Comparison of ENCODE assay signal across 8 cellular contexts in genomic region chr1:226738995-226739695, GRCh38. TPM values are rescaled to one million over a fixed set of nuclear protein-coding genes. Genes with fewer than 3 reads are reported as not detected.
DNase-seq lines count a peak whose midpoint lies in the region; ATAC-seq and TF ChIP-seq lines count a peak whose summit lies in the region.

TSS of gene ITPKB (minus strand) at chr1:226739282. CDS start at chr1:226737458, 1,824 bp downstream.

- peaks cover 17 to 36% (median 24%) of the 10 kb centered on the region in 4 donors for H3K4me1 Mint-ChIP-seq in CD4-positive, CD25-positive, alpha-beta regulatory T cell
- peaks cover 54% of the 10 kb centered on the region for H3K4me1 Mint-ChIP-seq in activated naive CD4-positive, alpha-beta T cell treated with anti-CD3 and anti-CD28 coated beads, Interleukin-2, amount 50 U/mL, for 24 hours

- H3K27me3 ChIP-seq in CD4-positive, CD25-positive, alpha-beta regulatory T cell (ENCODE audit: control insufficient read depth, insufficient read depth, low read length), result no peaks in the 10 kb centered on the region
- H3K27me3 ChIP-seq in RWPE2 (ENCODE audit: insufficient read depth, poor library complexity, severe bottlenecking), result no peaks in the 10 kb centered on the region

- H3K4me3 ChIP-seq in CD4-positive, CD25-positive, alpha-beta regulatory T cell (ENCODE audit: low read depth, low read length), result peak within 1 kb of the TSS; percentile 95
- peak within 1 kb of the TSS; percentile 46 for H3K4me3 ChIP-seq in RWPE2 (ENCODE audit: severe bottlenecking)

- peaks cover 19% of the 10 kb centered on the region for H3K36me3 Mint-ChIP-seq in CD4-positive, CD25-positive, alpha-beta regulatory T cell
- peaks cover 3% of the 10 kb centered on the region for H3K36me3 Mint-ChIP-seq in activated naive CD4-positive, alpha-beta T cell treated with anti-CD3 and anti-CD28 coated beads, Interleukin-2, amount 50 U/mL, for 24 hours

- peaks cover 18% of the 10 kb centered on the region for H3K36me3 ChIP-seq in CD4-positive, CD25-positive, alpha-beta regulatory T cell (ENCODE audit: control insufficient read depth, insufficient read depth, low read length)
- H3K36me3 ChIP-seq in RWPE2 (ENCODE audit: low read depth), result no peaks in the 10 kb centered on the region

- peaks cover 33% of the 10 kb centered on the region for H3K4me1 ChIP-seq in CD4-positive, CD25-positive, alpha-beta regulatory T cell (ENCODE audit: control insufficient read depth, insufficient read depth, low read length, poor library complexity, severe bottlenecking)
- H3K4me1 ChIP-seq in RWPE2 (ENCODE audit: insufficient read depth, poor library complexity, severe bottlenecking), result no peaks in the 10 kb centered on the region

- H3K27me3 Mint-ChIP-seq in CD4-positive, CD25-positive, alpha-beta regulatory T cell, result peaks cover 10% of the 10 kb centered on the region
- no peaks in the 10 kb centered on the region for H3K27me3 Mint-ChIP-seq in activated naive CD4-positive, alpha-beta T cell treated with anti-CD3 and anti-CD28 coated beads, Interleukin-2, amount 50 U/mL, for 24 hours

- peak within 1 kb of the TSS; percentile 81 for H3K27ac ChIP-seq in CD4-positive, CD25-positive, alpha-beta regulatory T cell (ENCODE audit: insufficient read depth, low read length, poor library complexity, severe bottlenecking)
- peak within 1 kb of the TSS; percentile 31 for H3K27ac ChIP-seq in RWPE2 (ENCODE audit: poor library complexity, severe bottlenecking)

- ATAC-seq in CD4-positive, CD25-positive, alpha-beta regulatory T cell (ENCODE audit: low read depth in 2 of 2), result peak; percentile 49 to 54
- ATAC-seq in RWPE2 (ENCODE audit: low read depth) (peak; percentile 18; the same call in 2 of the 3 replicates), omental fat pad (ENCODE audit: low FRiP score) (peak; percentile 37), HG03139 (IDR thresholded peaks at IDR 0.05; ENCODE audit: unreplicated experiment) (no peak)

- H3K9me3 Mint-ChIP-seq in CD4-positive, CD25-positive, alpha-beta regulatory T cell, result peaks cover 0 to 4% (median 0%) of the 10 kb centered on the region in 7 donors
- no peaks in the 10 kb centered on the region for H3K9me3 Mint-ChIP-seq in activated naive CD4-positive, alpha-beta T cell treated with anti-CD3 and anti-CD28 coated beads, Interleukin-2, amount 50 U/mL, for 24 hours

- H3K9me3 ChIP-seq in CD4-positive, CD25-positive, alpha-beta regulatory T cell (ENCODE audit: control insufficient read depth in 2 of 2, low read length in 2 of 2), result no peaks in the 10 kb centered on the region
- H3K9me3 ChIP-seq in RWPE2 (ENCODE audit: severe bottlenecking), result no peaks in the 10 kb centered on the region

- peak within 1 kb of the TSS; percentile 93 to 97 (median 97) for H3K27ac Mint-ChIP-seq in CD4-positive, CD25-positive, alpha-beta regulatory T cell
- H3K27ac Mint-ChIP-seq in activated naive CD4-positive, alpha-beta T cell treated with anti-CD3 and anti-CD28 coated beads, Interleukin-2, amount 50 U/mL, for 24 hours, result peak within 1 kb of the TSS; percentile 97

- DNase-seq in CD4-positive, CD25-positive, alpha-beta regulatory T cell, result peak; percentile 69 to 92 (median 88)
- DNase-seq in HCEC 1CT (peak; percentile 63), RWPE2 (ENCODE audit: low spot score) (no peak), glomerular endothelial cell (ENCODE audit: extremely low read depth, low read depth, low spot score) (no peak), omental fat pad (ENCODE audit: low spot score) (no peak), GM19240 (ENCODE audit: insufficient read length, low spot score) (no peak)

- TF ChIP-seq CTCF in RWPE2 (IDR thresholded peaks at IDR 0.05; ENCODE audit: poor library complexity, severe bottlenecking), result no peak
- no peak for TF ChIP-seq CTCF in omental fat pad (IDR thresholded peaks at IDR 0.05)

- peak within 1 kb of the TSS; percentile 91 to 100 (median 98) for H3K4me3 Mint-ChIP-seq in CD4-positive, CD25-positive, alpha-beta regulatory T cell
- H3K4me3 Mint-ChIP-seq in activated naive CD4-positive, alpha-beta T cell treated with anti-CD3 and anti-CD28 coated beads, Interleukin-2, amount 50 U/mL, for 24 hours, result peak within 1 kb of the TSS; percentile 87

RNA-seq across cellular contexts. Expression of gene ITPKB, which starts in this region (rescaled TPM):
- total RNA-seq in CD4-positive, CD25-positive, alpha-beta regulatory T cell, result 216 TPM
- 10 to 100 TPM; 38.5 to 60.2 (median 44.8) TPM for polyA plus RNA-seq in CD4-positive, CD25-positive, alpha-beta regulatory T cell
- 73.0 and 140 TPM in 2 replicates for total RNA-seq in glomerular endothelial cell
- total RNA-seq in omental fat pad, result 10 to 100 TPM; 22.2 to 68.6 (median 31.5) TPM

Comparison
In these comparisons a context has a peak if more than half of its experiments do, and no peak if none do; other contexts are left out.
1. DNase-seq: peak in CD4-positive, CD25-positive, alpha-beta regulatory T cell (3 of 3) and HCEC 1CT (single experiment); none in RWPE2 (single experiment), glomerular endothelial cell (single experiment), omental fat pad (single experiment) and GM19240 (single experiment).